In genomic region chr10:11611248-11612003, GRCh38 we compare ENCODE assay signal across 8 cellular contexts. TPM values are rescaled to one million over a fixed set of nuclear protein-coding genes. Genes with fewer than 3 reads are reported as not detected.
A peak's percentile ranks its signal among the peaks of the same experiment; 100 is the strongest.
DNase-seq lines count a peak whose midpoint lies in the region; ATAC-seq and TF ChIP-seq lines count a peak whose summit lies in the region.

Gene USP6NL (minus strand): TSS chr10:11611650. CDS start chr10:11597634, 14,016 bp downstream.

- peak within 1 kb of the TSS; percentile 10 for H2BK12ac ChIP-seq in neuronal stem cell (ENCODE audit: low read length)

- peaks cover 2% of the 10 kb centered on the region for H3K36me3 Mint-ChIP-seq in activated naive CD4-positive, alpha-beta T cell treated with anti-CD3 and anti-CD28 coated beads, Interleukin-2, amount 10 ng/mL, durations not matched to agents 7 days and 5 days

- H3K14ac ChIP-seq in neuronal stem cell (ENCODE audit: low read length) = peak within 1 kb of the TSS; percentile 97

- 0% methylated on average over 8 of the region's 106 CpGs; no CpG with 5 or more reads in 1 of the 2 donors for WGBS in gastroesophageal sphincter (ENCODE audit: low coverage in 1 of 2), 2 donors
- WGBS in neuronal stem cell (ENCODE audit: extremely low coverage in 2 of 2, insufficient read length in 2 of 2, insufficient replicate concordance in 1 of 2), 2 donors = no CpG with 5 or more reads among the region's 106 CpGs
- WGBS in suprapubic skin = 2% methylated on average over 19 of the region's 106 CpGs

- no peaks in the 10 kb centered on the region for H3K79me1 ChIP-seq in neuronal stem cell (ENCODE audit: low read depth, low read length)

- ATAC-seq in GM21515 (IDR thresholded peaks at IDR 0.05; ENCODE audit: unreplicated experiment) (peak; percentile 49), gastroesophageal sphincter (peak; percentile 97)

- peak; percentile 72 for TF ChIP-seq POLR2A in Raji (IDR thresholded peaks at IDR 0.05; ENCODE audit: insufficient read depth, low read depth, low read length)
- TF ChIP-seq POLR2A in gastroesophageal sphincter (IDR thresholded peaks at IDR 0.05) = peak; percentile 43 to 63
- TF ChIP-seq POLR2A in suprapubic skin (IDR thresholded peaks at IDR 0.05) = peak in 1 of 2 donors; percentile 61

- DNase-seq in DMS153 (lab: John Stamatoyannopoulos, UW) = peak; percentile 44
- peak; percentile 68 for DNase-seq in HuH-7.5 (ENCODE audit: low spot score)
- peak; percentile 75 for DNase-seq in activated naive CD4-positive, alpha-beta T cell treated with anti-CD3 and anti-CD28 coated beads, Interleukin-2, amount 10 ng/mL, durations not matched to agents 7 days and 5 days
- peak; percentile 89 for DNase-seq in neuronal stem cell (ENCODE audit: low spot score)
- peak; percentile 88 to 91 for DNase-seq in suprapubic skin (ENCODE audit: low spot score in 2 of 2)

- H3K9me3 Mint-ChIP-seq in activated naive CD4-positive, alpha-beta T cell treated with anti-CD3 and anti-CD28 coated beads, Interleukin-2, amount 10 ng/mL, durations not matched to agents 7 days and 5 days = peaks cover 4% of the 10 kb centered on the region

- H3K9ac ChIP-seq in neuronal stem cell (ENCODE audit: low read depth, low read length, poor library complexity) = peak within 1 kb of the TSS; percentile 91

- peak within 1 kb of the TSS; percentile 89 for H2AFZ ChIP-seq in neuronal stem cell (ENCODE audit: low read length)

- peak within 1 kb of the TSS; percentile 97 for H2BK5ac ChIP-seq in neuronal stem cell (ENCODE audit: low read length)

- peaks cover 40% of the 10 kb centered on the region for H3K27me3 Mint-ChIP-seq in activated naive CD4-positive, alpha-beta T cell treated with anti-CD3 and anti-CD28 coated beads, Interleukin-2, amount 10 ng/mL, durations not matched to agents 7 days and 5 days

- H3K9me3 ChIP-seq in gastroesophageal sphincter = no peaks in the 10 kb centered on the region
- H3K9me3 ChIP-seq in neuronal stem cell (replicated peaks in 1 of 2; ENCODE audit: control insufficient read depth in 2 of 2, insufficient read depth in 1 of 2, low read depth in 1 of 2, low read length in 2 of 2) = peaks cover 0 to 5% of the 10 kb centered on the region in 2 donors
- H3K9me3 ChIP-seq in suprapubic skin = no peaks in the 10 kb centered on the region

- H3K4ac ChIP-seq in neuronal stem cell (ENCODE audit: low read length) = peak within 1 kb of the TSS; percentile 37

- CTCF ChIA-PET in activated naive CD4-positive, alpha-beta T cell treated with anti-CD3 and anti-CD28 coated beads, Interleukin-2, amount 10 ng/mL, durations not matched to agents 7 days and 5 days (lab: Charles Lee) = interaction anchor here (1.5 kb wide), 1 partner anchor 97 kb away, joined by 4 read pairs; no protein-coding TSS in a partner anchor

- H3K4me3 ChIP-seq in gastroesophageal sphincter (peak within 1 kb of the TSS; percentile 66 to 98), neuronal stem cell (ENCODE audit: low read length in 2 of 2) (peak within 1 kb of the TSS; percentile 65 to 98), suprapubic skin (peak within 1 kb of the TSS; percentile 99)

- peak within 1 kb of the TSS; percentile 86 for H3K27ac Mint-ChIP-seq in activated naive CD4-positive, alpha-beta T cell treated with anti-CD3 and anti-CD28 coated beads, Interleukin-2, amount 10 ng/mL, durations not matched to agents 7 days and 5 days

- peaks cover 48% of the 10 kb centered on the region for H3K4me1 Mint-ChIP-seq in activated naive CD4-positive, alpha-beta T cell treated with anti-CD3 and anti-CD28 coated beads, Interleukin-2, amount 10 ng/mL, durations not matched to agents 7 days and 5 days

- H3K27ac ChIP-seq in gastroesophageal sphincter (peak within 1 kb of the TSS; percentile 52 to 93 (median 90)), neuronal stem cell (replicated peaks; ENCODE audit: low read length) (peak within 1 kb of the TSS; percentile 92), suprapubic skin (peak within 1 kb of the TSS; percentile 98)

- no peaks in the 10 kb centered on the region for H3K36me3 ChIP-seq in gastroesophageal sphincter
- H3K36me3 ChIP-seq in neuronal stem cell (replicated peaks in 1 of 2; ENCODE audit: control insufficient read depth in 2 of 2, insufficient read depth in 2 of 2, low read length in 2 of 2) = peaks cover 0 to 2% of the 10 kb centered on the region in 2 donors
- H3K36me3 ChIP-seq in suprapubic skin = no peaks in the 10 kb centered on the region

- peak in 1 of 4 experiments; percentile 1 for TF ChIP-seq CTCF in gastroesophageal sphincter (IDR thresholded peaks at IDR 0.05)
- no peak for TF ChIP-seq CTCF in suprapubic skin (IDR thresholded peaks at IDR 0.05)

- H4K91ac ChIP-seq in neuronal stem cell (ENCODE audit: low read depth, low read length, poor library complexity) = no peak within 1 kb of the TSS

- H3K4me1 ChIP-seq in gastroesophageal sphincter (peaks cover 0 to 24% (median 5%) of the 10 kb centered on the region in 3 donors), neuronal stem cell (ENCODE audit: control insufficient read depth in 2 of 2, insufficient read depth in 1 of 2, low read depth in 1 of 2, low read length in 2 of 2) (peaks cover 5 to 10% of the 10 kb centered on the region in 2 donors), suprapubic skin (peaks cover 29% of the 10 kb centered on the region)

- no peaks in the 10 kb centered on the region for H3K27me3 ChIP-seq in gastroesophageal sphincter
- H3K27me3 ChIP-seq in neuronal stem cell (ENCODE audit: control insufficient read depth in 3 of 3, insufficient read depth in 3 of 3, low read depth in 1 of 3, low read length in 3 of 3) = no peaks in the 10 kb centered on the region
- no peaks in the 10 kb centered on the region for H3K27me3 ChIP-seq in suprapubic skin

- H3K4me3 Mint-ChIP-seq in activated naive CD4-positive, alpha-beta T cell treated with anti-CD3 and anti-CD28 coated beads, Interleukin-2, amount 10 ng/mL, durations not matched to agents 7 days and 5 days = peak within 1 kb of the TSS; percentile 87

- H3K18ac ChIP-seq in neuronal stem cell (ENCODE audit: low read length) = peak within 1 kb of the TSS; percentile 99

- peak within 1 kb of the TSS; percentile 90 for H2AK5ac ChIP-seq in neuronal stem cell (ENCODE audit: low read depth, low read length)

- H3K23ac ChIP-seq in neuronal stem cell (ENCODE audit: low read depth, low read length, poor library complexity) = peak within 1 kb of the TSS; percentile 65

- no peak for TF ChIP-seq EP300 in gastroesophageal sphincter (IDR thresholded peaks at IDR 0.05)
- TF ChIP-seq EP300 in suprapubic skin (IDR thresholded peaks at IDR 0.05) = no peak

- no peak within 1 kb of the TSS for H2BK120ac ChIP-seq in neuronal stem cell (ENCODE audit: low read depth, low read length)

- H3K4me2 ChIP-seq in neuronal stem cell (ENCODE audit: insufficient read depth, low read length, poor library complexity, severe bottlenecking) = peak within 1 kb of the TSS; percentile 61

- no peak within 1 kb of the TSS for H2BK15ac ChIP-seq in neuronal stem cell (ENCODE audit: low read length)

- no peak within 1 kb of the TSS for H4K8ac ChIP-seq in neuronal stem cell (ENCODE audit: low read depth, low read length)

RNA-seq across cellular contexts. Expression of gene USP6NL, which starts in this region (rescaled TPM):
- total RNA-seq in gastroesophageal sphincter (10 to 100 TPM in 3 of 4 donors, 1 to 10 TPM in 1; 9.0 to 14.7 (median 12.5) TPM), suprapubic skin (10 to 100 TPM; 23.2 to 33.8 (median 27.7) TPM)
- polyA plus RNA-seq in neuronal stem cell (2013, experiment 1 of 2) = 27.6 TPM
- 27.7 TPM for polyA plus RNA-seq in neuronal stem cell (2013, experiment 2 of 2)

Comparison
In these comparisons a context has a peak if more than half of its experiments do, and no peak if none do; other contexts are left out.
1. Peak in every context shown above with its lines: DNase-seq, ATAC-seq, H3K4me3 ChIP-seq and H3K27ac ChIP-seq.